19 cellular contexts compared by ENCODE assay signal in genomic region chr2:25324251-25324650, GRCh38. TPM values are rescaled to one million over a fixed set of nuclear protein-coding genes. Genes with fewer than 3 reads are reported as not detected.
DNase-seq lines count a peak whose midpoint lies in the region; ATAC-seq and TF ChIP-seq lines count a peak whose summit lies in the region.
"Had no signal": no experiment of that assay in that cellular context is flagged by ENCODE, and none has a peak within 500 bp of the region (broad histone marks: within the 10 kb centered on the region; RNA-seq: fewer than 3 reads in every experiment).

No MANE protein-coding gene starts in this region.

- H3K36me3 ChIP-seq in gastroesophageal sphincter, result peaks cover 0 to 12% of the 10 kb centered on the region in 2 donors

- no peak overlapping the region for H3K4me3 Mint-ChIP-seq in activated T-cell treated with anti-CD3 and anti-CD28 coated beads, Interleukin-2, amount 50 U/mL, for 24 hours
- H3K4me3 Mint-ChIP-seq in activated T-cell treated with anti-CD3 and anti-CD28 coated beads, Interleukin-2, amount 50 U/mL, for 4 hours, result no peak overlapping the region
- H3K4me3 Mint-ChIP-seq in activated naive CD8-positive, alpha-beta T cell, result no peak overlapping the region
- H3K4me3 Mint-ChIP-seq: H9, neural crest cell had no signal

- no peak for ATAC-seq in activated T-cell treated with anti-CD3 and anti-CD28 coated beads, Interleukin-2, amount 50 U/mL, for 4 hours
- ATAC-seq in gastroesophageal sphincter (no peak), GM21360 (IDR thresholded peaks at IDR 0.05; ENCODE audit: unreplicated experiment) (no peak)

- H3K27ac Mint-ChIP-seq in activated T-cell treated with anti-CD3 and anti-CD28 coated beads, Interleukin-2, amount 50 U/mL, for 24 hours, result peak overlapping the region; percentile 89
- peak overlapping the region; percentile 92 for H3K27ac Mint-ChIP-seq in activated naive CD8-positive, alpha-beta T cell

- peaks cover 63% of the 10 kb centered on the region for H3K4me1 Mint-ChIP-seq in activated T-cell treated with anti-CD3 and anti-CD28 coated beads, Interleukin-2, amount 50 U/mL, for 24 hours (ENCODE audit: low read depth)
- peaks cover 57% of the 10 kb centered on the region for H3K4me1 Mint-ChIP-seq in activated T-cell treated with anti-CD3 and anti-CD28 coated beads, Interleukin-2, amount 50 U/mL, for 4 hours (ENCODE audit: low read depth)
- peaks cover 62% of the 10 kb centered on the region for H3K4me1 Mint-ChIP-seq in activated naive CD8-positive, alpha-beta T cell (ENCODE audit: low read depth)

- no peak for TF ChIP-seq CTCF in gastroesophageal sphincter (IDR thresholded peaks at IDR 0.05)

- no peaks in the 10 kb centered on the region for H3K27me3 ChIP-seq in gastroesophageal sphincter

- no peaks in the 10 kb centered on the region for H3K27me3 Mint-ChIP-seq in activated T-cell treated with anti-CD3 and anti-CD28 coated beads, Interleukin-2, amount 50 U/mL, for 24 hours
- no peaks in the 10 kb centered on the region for H3K27me3 Mint-ChIP-seq in activated T-cell treated with anti-CD3 and anti-CD28 coated beads, Interleukin-2, amount 50 U/mL, for 4 hours (ENCODE audit: low read depth)
- H3K27me3 Mint-ChIP-seq in activated naive CD8-positive, alpha-beta T cell, result no peaks in the 10 kb centered on the region
- H3K27me3 Mint-ChIP-seq: activated naive CD4-positive, alpha-beta T cell treated with anti-CD3 and anti-CD28 coated beads, Interleukin-2, amount 50 U/mL, for 24 hours had no signal

- TF ChIP-seq EP300 in gastroesophageal sphincter (IDR thresholded peaks at IDR 0.05), result no peak

- peak overlapping the region in 3 of 4 donors; percentile 67 to 78 (median 70) for H3K27ac ChIP-seq in gastroesophageal sphincter
- peak overlapping the region; percentile 2 for H3K27ac ChIP-seq in temporal lobe (ENCODE audit: low read depth, low read length)
- H3K27ac ChIP-seq: A549 had no signal

- peaks cover 50% of the 10 kb centered on the region for H3K36me3 Mint-ChIP-seq in activated T-cell treated with anti-CD3 and anti-CD28 coated beads, Interleukin-2, amount 50 U/mL, for 24 hours (ENCODE audit: low read depth)
- peaks cover 23% of the 10 kb centered on the region for H3K36me3 Mint-ChIP-seq in activated T-cell treated with anti-CD3 and anti-CD28 coated beads, Interleukin-2, amount 50 U/mL, for 4 hours (ENCODE audit: insufficient read depth)
- H3K36me3 Mint-ChIP-seq in activated naive CD8-positive, alpha-beta T cell, result peaks cover 22% of the 10 kb centered on the region

- no peak for TF ChIP-seq POLR2A in gastroesophageal sphincter (IDR thresholded peaks at IDR 0.05)

- H3K9me3 Mint-ChIP-seq in activated T-cell treated with anti-CD3 and anti-CD28 coated beads, Interleukin-2, amount 50 U/mL, for 24 hours, result peaks cover 15% of the 10 kb centered on the region
- peaks cover 11% of the 10 kb centered on the region for H3K9me3 Mint-ChIP-seq in activated T-cell treated with anti-CD3 and anti-CD28 coated beads, Interleukin-2, amount 50 U/mL, for 4 hours
- peaks cover 4% of the 10 kb centered on the region for H3K9me3 Mint-ChIP-seq in activated naive CD8-positive, alpha-beta T cell (ENCODE audit: low read depth)

- no peak overlapping the region for H3K4me3 ChIP-seq in gastroesophageal sphincter
- H3K4me3 ChIP-seq: A549 had no signal

- H3K4me1 ChIP-seq in gastroesophageal sphincter, result peaks cover 0 to 68% (median 27%) of the 10 kb centered on the region in 3 donors
- H3K4me1 ChIP-seq: A549 had no signal

- WGBS in gastroesophageal sphincter (ENCODE audit: low coverage in 1 of 2), 2 donors, result no CpG with 5 or more reads among the region's 4 CpGs

- no peak for DNase-seq in activated T-cell treated with anti-CD3 and anti-CD28 coated beads, Interleukin-2, amount 50 U/mL, for 24 hours
- no peak for DNase-seq in activated T-cell treated with anti-CD3 and anti-CD28 coated beads, Interleukin-2, amount 50 U/mL, for 4 hours
- no peak for DNase-seq in DMS 273 (lab: John Stamatoyannopoulos, UW; ENCODE audit: unreplicated experiment)
- no peak for DNase-seq in SK-N-DZ (ENCODE audit: low spot score)
- DNase-seq: COR-L47, DND-41, H9, Karpas-422, NCI-H1694, NCI-H510A, SIG-M5, T-helper 1 cell had no signal

- H3K9me3 ChIP-seq in gastroesophageal sphincter, result peaks cover 0 to 12% (median 0%) of the 10 kb centered on the region in 3 donors

RNA-seq across cellular contexts. Expression of gene DNMT3A, which starts 17.5 kb away (rescaled TPM):
- 100 to 1,000 TPM in 2 of 3 donors, 10 to 100 TPM in 1; 89.2 to 106 (median 103) TPM for total RNA-seq in activated T-cell treated with anti-CD3 and anti-CD28 coated beads, Interleukin-2, amount 50 U/mL, for 4 hours
- total RNA-seq in gastroesophageal sphincter, result 10 to 100 TPM; 14.7 to 40.2 (median 18.3) TPM
- 39.8 TPM for total RNA-seq in temporal lobe
- polyA plus RNA-seq in SK-N-DZ (2014; cell fraction: cytosol; rRNA removed), result 14.4 and 17.3 TPM in 2 replicates
- polyA plus RNA-seq in SK-N-DZ (2014; cell fraction: nucleus; rRNA removed), result 33.4 and 46.5 TPM in 2 replicates
